ENCODE assay signal across 18 cellular contexts in genomic region chr18:30999186-30999585, GRCh38. TPM values are rescaled to one million over a fixed set of nuclear protein-coding genes. Genes with fewer than 3 reads are reported as not detected.
DNase-seq lines count a peak whose midpoint lies in the region; ATAC-seq, FAIRE-seq and TF ChIP-seq lines count a peak whose summit lies in the region.
"Had no signal": no experiment of that assay in that cellular context is flagged by ENCODE, and none has a peak within 500 bp of the region (broad histone marks: within the 10 kb centered on the region; RNA-seq: fewer than 3 reads in every experiment).

No MANE protein-coding gene starts in this region.

- no peak overlapping the region for H3K9ac ChIP-seq in GM23248

- intact Hi-C loops in heart left ventricle (cut with DNase I): loop anchor here in 3 of 10 donors (5.0 to 10.0 kb wide), 3 partner anchors 506 to 726 kb away; no protein-coding TSS in a partner anchor
- intact Hi-C loops in Right ventricle myocardium superior (cut with DNase I): no loop called here
- intact Hi-C loops in upper lobe of right lung (cut with DNase I): no loop called here

- no peak for TF ChIP-seq POLR2A in heart left ventricle (IDR thresholded peaks at IDR 0.05)

- ATAC-seq in heart left ventricle: no peak
- no peak for ATAC-seq in Right ventricle myocardium superior (ENCODE audit: poor library complexity)
- ATAC-seq in upper lobe of right lung: no peak
- ATAC-seq: stimulated activated naive CD8-positive, alpha-beta T cell treated with anti-CD3 and anti-CD28 coated beads, Interleukin-15, amount 100 ng/mL, for 72 hours had no signal

- DNase-seq in heart left ventricle: no peak
- DNase-seq in Right ventricle myocardium superior: no peak
- peak; percentile 5 for DNase-seq in RCC 7860 (ENCODE audit: low spot score)
- peak; percentile 6 for DNase-seq in inferior parietal cortex (ENCODE audit: extremely low spot score)
- DNase-seq in upper lobe of right lung: no peak
- no peak for DNase-seq in NOMO-1 treated with dmso at 0.1 percent for 144 hours (lab: John Stamatoyannopoulos, UW; ENCODE audit: unreplicated experiment)
- DNase-seq in GM23248: no peak
- DNase-seq in COR-L47 (lab: John Stamatoyannopoulos, UW): no peak
- DNase-seq: activated CD8-positive, alpha-beta memory T cell treated with anti-CD3 and anti-CD28 coated beads for 24 hours; anterior cingulate cortex; NCI-H2171 treated with DMSO at 0.1 percent for 48 hours; nephron progenitor cell; NK-92 treated with Interleukin-12 subunit alpha and Interleukin-12 subunit beta, amount 100 ng/mL, for 24 hours; stimulated activated naive CD8-positive, alpha-beta T cell treated with anti-CD3 and anti-CD28 coated beads, Interleukin-15, amount 100 ng/mL, for 72 hours had no signal

- H3K79me2 ChIP-seq in GM23248 (ENCODE audit: insufficient read depth): no peaks in the 10 kb centered on the region

- H3K27me3 ChIP-seq in heart left ventricle: peaks cover 0 to 5% (median 0%) of the 10 kb centered on the region in 9 donors
- no peaks in the 10 kb centered on the region for H3K27me3 ChIP-seq in upper lobe of right lung
- no peaks in the 10 kb centered on the region for H3K27me3 ChIP-seq in GM23248 (replicated peaks; ENCODE audit: insufficient read depth)
- H3K27me3 ChIP-seq: SJSA1 had no signal

- H3K9me2 ChIP-seq in GM23248 (ENCODE audit: insufficient read depth): no peaks in the 10 kb centered on the region

- H3K4me2 ChIP-seq in GM23248 (ENCODE audit: unreplicated experiment): no peak overlapping the region

- H3K4me3 ChIP-seq in heart left ventricle: no peak overlapping the region
- H3K4me3 ChIP-seq in upper lobe of right lung: no peak overlapping the region
- H3K4me3 ChIP-seq in GM23248: no peak overlapping the region
- H3K4me3 ChIP-seq: HAP-1, lung, SJSA1 had no signal

- H3K36me3 ChIP-seq in heart left ventricle (no peaks in the 10 kb centered on the region), upper lobe of right lung (no peaks in the 10 kb centered on the region), GM23248 (ENCODE audit: low read depth) (no peaks in the 10 kb centered on the region)
- H3K36me3 ChIP-seq: HAP-1, SJSA1 had no signal

- H3K4me1 ChIP-seq in heart left ventricle (no peaks in the 10 kb centered on the region), upper lobe of right lung (no peaks in the 10 kb centered on the region), GM23248 (ENCODE audit: insufficient read depth) (no peaks in the 10 kb centered on the region)
- H3K4me1 ChIP-seq: HAP-1, SJSA1 had no signal

- H3K27ac ChIP-seq in heart left ventricle (no peak overlapping the region), upper lobe of right lung (no peak overlapping the region), GM23248 (no peak overlapping the region)
- H3K27ac ChIP-seq: SJSA1 had no signal

- WGBS in heart left ventricle, 4 donors: 45 to 53% (median 50%) methylated on average over 2 of the region's 2 CpGs
- whole genome bisulfite sequencing in GM23248 (ENCODE audit: low coverage in 1 of 2, low lambda C conversion rate in 2 of 2, missing lambda C conversion rate in 2 of 2), 2 experiments: 10 to 21% methylated on average over 2 of the region's 2 CpGs

- peak; percentile 38 for FAIRE-seq in RCC 7860 (lab: Jason Lieb, UNC)

- no peaks in the 10 kb centered on the region for H3K9me3 ChIP-seq in heart left ventricle
- H3K9me3 ChIP-seq in upper lobe of right lung: no peaks in the 10 kb centered on the region
- H3K9me3 ChIP-seq in GM23248 (ENCODE audit: low read depth): no peaks in the 10 kb centered on the region
- H3K9me3 ChIP-seq: HAP-1, SJSA1 had no signal

- in situ Hi-C loops in GM23248 (cut with MboI): no loop called here

- H3F3A ChIP-seq in GM23248 (ENCODE audit: insufficient read depth): no peaks in the 10 kb centered on the region

- no peaks in the 10 kb centered on the region for H4K20me1 ChIP-seq in GM23248 (ENCODE audit: insufficient read depth)

- H2AFZ ChIP-seq in GM23248: no peak overlapping the region

- peak in 9 of 12 donors; percentile 13 to 39 (median 23) for TF ChIP-seq CTCF in heart left ventricle (IDR thresholded peaks at IDR 0.05)
- TF ChIP-seq CTCF in upper lobe of right lung (IDR thresholded peaks at IDR 0.05): peak; percentile 14

RNA-seq across cellular contexts. Expression of gene DSC3, which starts 43.4 kb away (rescaled TPM):
- total RNA-seq in heart left ventricle (10 to 100 TPM in 1 of 9 donors, under 1 TPM in 6, not detected in 2; 0.05 to 10.9 (median 0.13) TPM), Right ventricle myocardium superior (not detected), upper lobe of right lung (1.6 TPM)
- polyA plus RNA-seq in heart left ventricle (under 1 TPM; 0.04 to 0.22 TPM), GM23248 (2016; fragmentation: Nextera tagmentation; extraction: Ambion mirVana) (not detected in 2 replicates)
- not detected in 2 replicates for total RNA-seq in GM23248 (2014; rRNA removed; shearing (Covaris generic))
- total RNA-seq: M059J had no signal

Comparison
In these comparisons a context has a peak if more than half of its experiments do, and no peak if none do; other contexts are left out.
1. DNase-seq: peak in RCC 7860 (single experiment) and inferior parietal cortex (single experiment); none in heart left ventricle (0 of 5), Right ventricle myocardium superior (single experiment), upper lobe of right lung (single experiment), NOMO-1 treated with dmso at 0.1 percent for 144 hours (single experiment), GM23248 (single experiment) and COR-L47 (single experiment).